Comparison of ENCODE assay signal across 14 cellular contexts in genomic region chr12:132516064-132517012, GRCh38. TPM values are rescaled to one million over a fixed set of nuclear protein-coding genes. Genes with fewer than 3 reads are reported as not detected.
DNase-seq lines count a peak whose midpoint lies in the region; ATAC-seq, FAIRE-seq and TF ChIP-seq lines count a peak whose summit lies in the region.
"Had no signal": no experiment of that assay in that cellular context is flagged by ENCODE, and none has a peak within 500 bp of the region (broad histone marks: within the 10 kb centered on the region; RNA-seq: fewer than 3 reads in every experiment).

No MANE protein-coding gene starts in this region.

- H3K9me1 ChIP-seq in K562 (ENCODE audit: control insufficient read depth, insufficient read depth, low read length): peaks cover 6% of the 10 kb centered on the region

- peaks cover 48% of the 10 kb centered on the region for H3K36me3 ChIP-seq in BLaER1
- H3K36me3 ChIP-seq in HEK293 (ENCODE audit: control insufficient read depth in 2 of 2, insufficient read depth in 1 of 2, low read length in 2 of 2): peaks cover 0 to 20% of the 10 kb centered on the region in 2 experiments; a peak in 1 of 3 replicates
- H3K36me3 ChIP-seq in K562 (ENCODE audit: control insufficient read depth, insufficient read depth, low read length): peaks cover 6% of the 10 kb centered on the region; the same call in 2 of the 3 replicates

- peaks cover 14% of the 10 kb centered on the region for H3K36me3 Mint-ChIP-seq in progenitor cell of endocrine pancreas (ENCODE audit: insufficient read depth)
- H3K36me3 Mint-ChIP-seq in activated T-cell treated with anti-CD3 and anti-CD28 coated beads, Interleukin-2, amount 50 U/mL, for 72 hours (ENCODE audit: insufficient read depth in 2 of 2): peaks cover 10 to 20% of the 10 kb centered on the region in 2 donors
- peaks cover 34% of the 10 kb centered on the region for H3K36me3 Mint-ChIP-seq in effector memory CD8-positive, alpha-beta T cell (ENCODE audit: insufficient read depth)

- H3K27me3 ChIP-seq in BLaER1 (no peaks in the 10 kb centered on the region), K562 (ENCODE audit: control insufficient read depth in 2 of 2, insufficient read depth in 2 of 2, low read length in 2 of 2) (no peaks in the 10 kb centered on the region)

- H3K4me1 ChIP-seq in BLaER1 (peaks cover 81% of the 10 kb centered on the region), HEK293 (ENCODE audit: control insufficient read depth, insufficient read depth, low read length) (no peaks in the 10 kb centered on the region), K562 (replicated peaks in 1 of 2; ENCODE audit: control insufficient read depth in 2 of 2, insufficient read depth in 2 of 2, low read length in 2 of 2) (peaks cover 0 to 57% of the 10 kb centered on the region in 2 experiments; a peak in 2 of 5 replicates)

- intact Hi-C loops in K562 (cut with micrococcal nuclease): no loop called here

- H3K9ac ChIP-seq in BLaER1 (0 out of 2 replicates have a peak overlapping the region, but pooled peaks have one; percentile 68), K562 (ENCODE audit: insufficient read depth in 1 of 2, low read depth in 2 of 2, low read length in 2 of 2) (no peak overlapping the region)

- H2AFZ ChIP-seq in K562 (ENCODE audit: low read depth, low read length): no peak overlapping the region

- H3K79me2 ChIP-seq in K562 (ENCODE audit: control insufficient read depth, insufficient read depth, low read length): no peaks in the 10 kb centered on the region

- H3K4me2 ChIP-seq in BLaER1 (peak overlapping the region; percentile 87), K562 (ENCODE audit: insufficient read depth, low read length) (no peak overlapping the region)

- no peak for TF ChIP-seq EP300 in K562 (IDR thresholded peaks at IDR 0.05; ENCODE audit: low read length)

- CTCF ChIA-PET in HEK293 (lab: Yijun Ruan, JAX) (interaction anchor here (0.6 kb wide), 1 partner anchor 142 kb away, joined by 3 read pairs; no protein-coding TSS in a partner anchor), K562 (lab: Yijun Ruan, JAX; ENCODE audit: low intra/inter-chr PET ratio) (no interaction called here)

- no peak for ATAC-seq in K562
- no peak for ATAC-seq in activated T-cell treated with anti-CD3 and anti-CD28 coated beads, Interleukin-2, amount 50 U/mL, for 72 hours (replicated peaks in 1 of 2)
- ATAC-seq in effector memory CD8-positive, alpha-beta T cell (replicated peaks): no peak
- ATAC-seq: GM12878 had no signal

- H3K9me3 Mint-ChIP-seq in progenitor cell of endocrine pancreas (ENCODE audit: low read depth): no peaks in the 10 kb centered on the region
- peaks cover 7 to 9% of the 10 kb centered on the region in 2 donors for H3K9me3 Mint-ChIP-seq in activated T-cell treated with anti-CD3 and anti-CD28 coated beads, Interleukin-2, amount 50 U/mL, for 72 hours
- peaks cover 3 to 16% of the 10 kb centered on the region in 2 donors for H3K9me3 Mint-ChIP-seq in effector memory CD8-positive, alpha-beta T cell

- H3K27ac ChIP-seq in BLaER1: peak overlapping the region; percentile 75
- H3K27ac ChIP-seq in HEK293 (ENCODE audit: extremely low read depth, low read depth, low read length): no peak overlapping the region
- no peak overlapping the region for H3K27ac ChIP-seq in K562 (ENCODE audit: extremely low read depth, low read depth, low read length)

- no peak for FAIRE-seq in K562 (lab: Jason Lieb, UNC)
- FAIRE-seq: GM12878, H54 had no signal

- no peak for TF ChIP-seq POLR2A in K562 (conservative IDR thresholded peaks at IDR 0.05)

- in situ Hi-C loops in K562 (cut with MboI): no loop called here

- no peak for TF ChIP-seq RAD21 in K562 (CRISPR knock-in tag; conservative IDR thresholded peaks at IDR 0.05 in 1 of 2, IDR thresholded peaks at IDR 0.05 in 1 of 2)

- no peak overlapping the region for H3K4me3 Mint-ChIP-seq in progenitor cell of endocrine pancreas (ENCODE audit: low read depth)
- no peak overlapping the region for H3K4me3 Mint-ChIP-seq in activated T-cell treated with anti-CD3 and anti-CD28 coated beads, Interleukin-2, amount 50 U/mL, for 72 hours
- no peak overlapping the region for H3K4me3 Mint-ChIP-seq in effector memory CD8-positive, alpha-beta T cell

- H3K27me3 Mint-ChIP-seq in progenitor cell of endocrine pancreas: no peaks in the 10 kb centered on the region
- no peaks in the 10 kb centered on the region for H3K27me3 Mint-ChIP-seq in activated T-cell treated with anti-CD3 and anti-CD28 coated beads, Interleukin-2, amount 50 U/mL, for 72 hours (ENCODE audit: low read depth)
- no peaks in the 10 kb centered on the region for H3K27me3 Mint-ChIP-seq in effector memory CD8-positive, alpha-beta T cell

- H3K4me1 Mint-ChIP-seq in progenitor cell of endocrine pancreas (ENCODE audit: low read depth): peaks cover 42% of the 10 kb centered on the region
- no peaks in the 10 kb centered on the region for H3K4me1 Mint-ChIP-seq in activated T-cell treated with anti-CD3 and anti-CD28 coated beads, Interleukin-2, amount 50 U/mL, for 72 hours (ENCODE audit: low read depth)
- H3K4me1 Mint-ChIP-seq in effector memory CD8-positive, alpha-beta T cell (ENCODE audit: low read depth in 2 of 2): peaks cover 32 to 33% of the 10 kb centered on the region in 2 donors

- H3K27ac Mint-ChIP-seq in progenitor cell of endocrine pancreas: peak overlapping the region; percentile 92
- no peak overlapping the region for H3K27ac Mint-ChIP-seq in activated T-cell treated with anti-CD3 and anti-CD28 coated beads, Interleukin-2, amount 50 U/mL, for 72 hours
- peak overlapping the region in 1 of 2 donors; percentile 57 for H3K27ac Mint-ChIP-seq in effector memory CD8-positive, alpha-beta T cell

- DNase-seq in K562 (ENCODE audit: extremely low read depth in 1 of 4, low spot score in 3 of 4) (no peak), progenitor cell of endocrine pancreas (ENCODE audit: low spot score, unreplicated experiment) (no peak), COLO829 (ENCODE audit: low spot score) (no peak)
- DNase-seq in activated T-cell treated with anti-CD3 and anti-CD28 coated beads, Interleukin-2, amount 50 U/mL, for 72 hours: no peak
- DNase-seq in effector memory CD8-positive, alpha-beta T cell: no peak
- DNase-seq: DMS153, NCI-H1105 treated with DMSO at 0.1 percent for 48 hours, NCI-H1930, NCI-H2171 treated with DMSO at 0.1 percent for 48 hours, NCI-H510A treated with DMSO at 0.1 percent for 48 hours had no signal

- H3K9me3 ChIP-seq in BLaER1: peaks cover 23% of the 10 kb centered on the region
- H3K9me3 ChIP-seq in HEK293 (ENCODE audit: control insufficient read depth, insufficient read depth, low read depth, low read length): no peaks in the 10 kb centered on the region
- H3K9me3 ChIP-seq in K562 (replicated peaks; ENCODE audit: control insufficient read depth, insufficient read depth, low read depth, low read length): peaks cover 11% of the 10 kb centered on the region

- H4K20me1 ChIP-seq in BLaER1 (peaks cover 61% of the 10 kb centered on the region), K562 (replicated peaks; ENCODE audit: control insufficient read depth, insufficient read depth, low read length) (peaks cover 4% of the 10 kb centered on the region)

- BruUV-seq in K562 (replicated peaks; lab: Mats Ljungman, UMichigan): no TSS peak

- WGBS in K562 (ENCODE audit: insufficient coverage, low coverage, missing lambda C conversion rate): 50% methylated on average over 19 of the region's 19 CpGs

- POLR2A ChIA-PET in HEK293 (lab: Yijun Ruan, JAX): no interaction called here
- POLR2A ChIA-PET in K562 (lab: Yijun Ruan, JAX): interaction anchor here (0.5 to 0.7 kb wide), 2 partner anchors 31 to 118 kb away, joined by 3 read pairs; no protein-coding TSS in a partner anchor

- H3K4me3 ChIP-seq in BLaER1 (no peak overlapping the region), HEK293 (ENCODE audit: low read depth, low read length) (no peak overlapping the region), K562 (no peak overlapping the region)
- H3K4me3 ChIP-seq: GM12878 had no signal

- TF ChIP-seq CTCF in HEK293 (tag by site-specific recombination; IDR thresholded peaks at IDR 0.05) (no peak), K562 (IDR thresholded peaks at IDR 0.05 in 2 of 3, conservative IDR thresholded peaks at IDR 0.05 in 1 of 3; ENCODE audit: insufficient read depth in 2 of 3, low read depth in 1 of 3, low read length in 3 of 3) (no peak), progenitor cell of endocrine pancreas (IDR thresholded peaks at IDR 0.05; ENCODE audit: unreplicated experiment) (no peak)

TF ChIP-seq in K562, 482 proteins besides CTCF, POLR2A, EP300 and RAD21 (continues in another document):
- TF ChIP-seq KDM1A (IDR thresholded peaks at IDR 0.05) (peak; percentile 43 to 56; a peak in 3 of 4 replicates), VEZF1 (CRISPR knock-in tag; IDR thresholded peaks at IDR 0.05) (no peak)

RNA-seq across cellular contexts. Expression of gene FBRSL1, which starts 26.4 kb away (rescaled TPM):
- total RNA-seq in K562 (2011; cell fraction: chromatin; rRNA removed; ENCODE audit: low replicate concordance): 25.5 and 41.9 TPM in 2 replicates
- total RNA-seq in K562 (2011; cell fraction: nucleolus; rRNA removed): 25.0 and 40.7 TPM in 2 replicates
- 23.3 and 28.3 TPM in 2 replicates for total RNA-seq in K562 (2011; cell fraction: nucleoplasm; rRNA removed)
- total RNA-seq in K562 (2014; rRNA removed) (21.7 and 24.6 TPM in 2 replicates), K562 (2014; rRNA removed; fragmentation: Illumina TruSeq; extraction: Trizol) (1.1 and 1.3 TPM in 2 replicates), K562 (2015; rRNA removed; fragmentation: Illumina TruSeq; extraction: Trizol) (7.3 and 12.9 TPM in 2 replicates), K562 (2021) (112 and 129 TPM in 2 replicates), progenitor cell of endocrine pancreas (195 and 199 TPM in 2 replicates)
- polyA plus RNA-seq in K562 (2011; rRNA removed) (1.9 and 4.3 TPM in 2 replicates), K562 (2014; fragmentation: Illumina TruSeq; extraction: Trizol) (29.3 and 35.8 TPM in 2 replicates), K562 (2014; fragmentation: Nextera tagmentation; extraction: Ambion mirVana) (under 1 TPM; 0.24 to 0.29 TPM), K562 (2014; rRNA removed) (27.4 and 32.3 TPM in 2 replicates)
- polyA plus RNA-seq in K562 (2011; cell fraction: cytosol; rRNA removed): 3.7 and 13.3 TPM in 2 replicates
- polyA plus RNA-seq in K562 (2011; cell fraction: nucleus; rRNA removed): 16.7 and 51.7 TPM in 2 replicates
- polyA plus RNA-seq in K562 (2012): 41.9 and 54.8 TPM in 2 replicates
- 0.81 and 1.8 TPM in 2 replicates for polyA minus RNA-seq in K562 (2011; rRNA and poly(A)+ RNA removed)
- 21.0 and 29.9 TPM in 2 replicates for polyA minus RNA-seq in K562 (2011; cell fraction: cytosol; rRNA and poly(A)+ RNA removed)
- polyA minus RNA-seq in K562 (2011; cell fraction: nucleus; rRNA and poly(A)+ RNA removed): 9.0 and 9.3 TPM in 2 replicates
- 10 to 100 TPM; 37.0 to 42.7 TPM for total RNA-seq in activated T-cell treated with anti-CD3 and anti-CD28 coated beads, Interleukin-2, amount 50 U/mL, for 72 hours
